Comparison of ENCODE assay signal across 8 cellular contexts in the genomic region with DNA sequence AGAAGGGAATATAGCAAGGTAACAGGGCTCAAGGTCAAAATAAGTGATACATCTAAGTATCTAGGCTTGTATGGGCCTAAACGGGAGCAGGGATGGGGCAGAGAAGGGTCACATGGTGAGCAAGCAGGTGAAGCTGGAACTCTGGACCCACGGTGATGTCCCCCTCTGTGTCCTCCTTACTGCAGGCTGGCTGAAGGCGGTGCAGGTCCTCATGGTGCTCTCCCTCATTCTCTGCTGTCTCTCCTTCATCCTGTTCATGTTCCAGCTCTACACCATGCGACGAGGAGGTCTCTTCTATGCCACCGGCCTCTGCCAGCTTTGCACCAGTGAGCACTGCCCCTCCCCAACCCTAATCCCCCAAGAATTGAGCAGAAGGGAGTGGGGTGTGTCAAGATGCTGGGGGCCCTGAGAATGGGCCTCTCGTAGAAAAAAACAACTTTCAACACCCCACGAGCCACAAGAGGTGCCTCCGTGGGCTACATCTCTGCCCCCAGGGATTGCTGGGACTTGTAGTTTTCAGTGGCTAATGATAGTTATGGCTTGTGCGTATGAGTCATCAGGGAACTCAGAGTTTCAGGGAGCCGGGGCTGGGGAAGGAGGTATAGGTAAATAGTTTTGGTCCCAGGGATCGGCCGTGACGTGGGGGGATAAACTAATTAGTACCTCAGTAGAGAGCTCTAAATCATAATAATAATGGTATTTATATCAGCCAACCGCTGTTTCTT.
DNase-seq lines count a peak whose midpoint lies in the region; ATAC-seq and TF ChIP-seq lines count a peak whose summit lies in the region.

No MANE protein-coding gene starts in this region.

- H3K9me3 ChIP-seq in NT2/D1 (ENCODE audit: insufficient read depth, low read length): no peaks in the 10 kb centered on the region; the same call in 1 of the 2 replicates

- no peaks in the 10 kb centered on the region for H3K27me3 Mint-ChIP-seq in activated naive CD4-positive, alpha-beta T cell treated with anti-CD3 and anti-CD28 coated beads, Interleukin-2, amount 50 U/mL, for 24 hours

- peaks cover 2% of the 10 kb centered on the region for H3K4me1 ChIP-seq in NT2/D1 (ENCODE audit: insufficient read depth, insufficient read length)

- peaks cover 84% of the 10 kb centered on the region for H3K4me1 Mint-ChIP-seq in activated naive CD4-positive, alpha-beta T cell treated with anti-CD3 and anti-CD28 coated beads, Interleukin-2, amount 50 U/mL, for 24 hours

- H3K4me3 ChIP-seq in GM12864 (ENCODE audit: low read depth, low read length) (peak overlapping the region; percentile 50), NT2/D1 (ENCODE audit: insufficient read length, low read depth) (no peak overlapping the region)

- no peak for DNase-seq in GM12864 (ENCODE audit: low read depth)
- DNase-seq in NT2/D1 (ENCODE audit: low read depth, low spot score): no peak
- DNase-seq in inferior parietal cortex (ENCODE audit: extremely low spot score): peak; percentile 34
- peak; percentile 31 for DNase-seq in superior temporal gyrus (ENCODE audit: extremely low spot score)
- DNase-seq in Ammon's horn (ENCODE audit: low spot score): no peak
- DNase-seq in NK-92 treated with Interleukin-12 subunit alpha and Interleukin-12 subunit beta, amount 100 ng/mL, for 24 hours (lab: John Stamatoyannopoulos, UW): no peak

- ATAC-seq in GM18498 (IDR thresholded peaks at IDR 0.05; ENCODE audit: unreplicated experiment): no peak

- no peak for TF ChIP-seq CTCF in GM12864 (IDR thresholded peaks at IDR 0.05; ENCODE audit: low read depth, low read length, missing control alignments)

- H3K9ac ChIP-seq in NT2/D1 (ENCODE audit: insufficient read length, low read depth): peak overlapping the region; percentile 12

- no peaks in the 10 kb centered on the region for H3K9me3 Mint-ChIP-seq in activated naive CD4-positive, alpha-beta T cell treated with anti-CD3 and anti-CD28 coated beads, Interleukin-2, amount 50 U/mL, for 24 hours

- peak overlapping the region; percentile 78 for H3K4me3 Mint-ChIP-seq in activated naive CD4-positive, alpha-beta T cell treated with anti-CD3 and anti-CD28 coated beads, Interleukin-2, amount 50 U/mL, for 24 hours

- H3K27me3 ChIP-seq in NT2/D1 (ENCODE audit: insufficient read depth, insufficient read length): no peaks in the 10 kb centered on the region

- peaks cover 31% of the 10 kb centered on the region for H3K36me3 ChIP-seq in NT2/D1 (ENCODE audit: insufficient read depth, insufficient read length, low read length)

- H3K36me3 Mint-ChIP-seq in activated naive CD4-positive, alpha-beta T cell treated with anti-CD3 and anti-CD28 coated beads, Interleukin-2, amount 50 U/mL, for 24 hours: peaks cover 12% of the 10 kb centered on the region

- peak overlapping the region; percentile 91 for H3K27ac Mint-ChIP-seq in activated naive CD4-positive, alpha-beta T cell treated with anti-CD3 and anti-CD28 coated beads, Interleukin-2, amount 50 U/mL, for 24 hours

Comparison
In these comparisons a context has a peak if more than half of its experiments do, and no peak if none do; other contexts are left out.
1. DNase-seq: peak in inferior parietal cortex (single experiment) and superior temporal gyrus (single experiment); none in GM12864 (single experiment), NT2/D1 (single experiment), Ammon's horn (single experiment) and NK-92 treated with Interleukin-12 subunit alpha and Interleukin-12 subunit beta, amount 100 ng/mL, for 24 hours (single experiment).